In the genomic region with DNA sequence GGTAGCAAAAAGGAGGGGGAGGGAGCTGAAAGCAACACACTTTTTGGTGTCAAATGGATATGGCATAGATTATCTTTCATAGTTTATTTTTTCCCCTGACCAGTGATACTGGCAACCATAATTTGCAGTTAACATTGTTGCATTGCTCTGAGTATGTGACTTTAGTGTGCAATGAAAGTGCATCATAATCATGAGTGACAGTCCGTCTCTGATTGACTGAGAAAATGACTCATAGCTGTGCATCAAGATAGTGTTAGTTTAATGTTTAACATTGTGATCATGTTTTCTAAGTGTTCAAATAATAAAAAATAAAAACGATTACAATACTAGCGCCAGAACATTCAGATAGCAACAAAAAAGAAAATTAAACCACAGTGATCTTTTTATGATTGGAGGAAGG, we compare ENCODE assay signal across 24 cellular contexts.
"Had no signal": no experiment of that assay in that cellular context is flagged by ENCODE, and none has a peak within 500 bp of the region (broad histone marks: within the 10 kb centered on the region; RNA-seq: fewer than 3 reads in every experiment).

No MANE protein-coding gene starts in this region.

- H3K36me3 ChIP-seq: colonic mucosa, esophagus squamous epithelium, gastrocnemius medialis, heart right ventricle, left lung, lower lobe of right lung had no signal

- H3K27ac ChIP-seq: colonic mucosa, epithelial cell of prostate, esophagus squamous epithelium, gastrocnemius medialis, heart right ventricle, left lung, lower lobe of right lung had no signal

- DNase-seq: colonic mucosa; cortex of kidney; effector CD8-positive, alpha-beta T cell; effector memory CD8-positive, alpha-beta T cell; endodermal cell; erythroblast; esophagus squamous epithelium; foreskin fibroblast; foreskin melanocyte; gastrocnemius medialis; glutamatergic neuron; head of caudate nucleus; heart right ventricle; hippocampal formation; left lung; left ventricle myocardium superior; lower lobe of right lung; mesenchymal stem cell; naive thymus-derived CD4-positive, alpha-beta T cell had no signal

- H3K4me3 ChIP-seq: colonic mucosa, esophagus squamous epithelium, gastrocnemius medialis, heart right ventricle, left lung, lower lobe of right lung had no signal

- FAIRE-seq: endometrium, islet of Langerhans, keratinocyte had no signal

- ATAC-seq: effector memory CD8-positive, alpha-beta T cell; esophagus mucosa; gastrocnemius medialis; heart right ventricle; left lung; left ventricle myocardium superior; lower lobe of right lung; naive thymus-derived CD4-positive, alpha-beta T cell had no signal

- H3K4me1 ChIP-seq: colonic mucosa, esophagus squamous epithelium, gastrocnemius medialis, heart right ventricle, left lung, lower lobe of right lung had no signal

- H3K9me3 ChIP-seq: colonic mucosa, esophagus squamous epithelium, gastrocnemius medialis, heart right ventricle, left lung, lower lobe of right lung had no signal

- H3K27me3 ChIP-seq: colonic mucosa, esophagus squamous epithelium, gastrocnemius medialis, left lung had no signal
